In genomic region chr2:232592687-232593407, GRCh38 we compare ENCODE assay signal across 10 cellular contexts. TPM values are rescaled to one million over a fixed set of nuclear protein-coding genes. Genes with fewer than 3 reads are reported as not detected.
A peak's percentile ranks its signal among the peaks of the same experiment; 100 is the strongest.
DNase-seq lines count a peak whose midpoint lies in the region; ATAC-seq and TF ChIP-seq lines count a peak whose summit lies in the region.
"Had no signal": no experiment of that assay in that cellular context is flagged by ENCODE, and none has a peak within 500 bp of the region (broad histone marks: within the 10 kb centered on the region; RNA-seq: fewer than 3 reads in every experiment).

No MANE protein-coding gene starts in this region.

- DNase-seq in HPDE6-E6E7 (ENCODE audit: extremely low spot score), result peak; percentile 79
- DNase-seq in adipocyte (ENCODE audit: low read depth), result peak; percentile 56
- no peak for DNase-seq in heart left ventricle
- DNase-seq in stimulated activated effector memory CD8-positive, alpha-beta T cell treated with anti-CD3 and anti-CD28 coated beads, Interleukin-12 subunit alpha, Interleukin-12 subunit beta, amount 100 ng/mL, for 72 hours (ENCODE audit: low spot score in 2 of 2), result no peak
- no peak for DNase-seq in stimulated activated CD4-positive, alpha-beta T cell treated with anti-CD3 and anti-CD28 coated beads, Interleukin-12 subunit alpha, Interleukin-12 subunit beta, amount 100 ng/mL, for 4 hours
- no peak for DNase-seq in immature natural killer cell
- no peak for DNase-seq in activated CD8-positive, alpha-beta memory T cell treated with anti-CD3 and anti-CD28 coated beads, Interleukin-2, amount 50 U/mL, for 48 hours
- DNase-seq: KBM-7 had no signal

- H3K4me1 ChIP-seq in adipocyte (ENCODE audit: control insufficient read depth, insufficient read depth, low read length), result peaks cover 17% of the 10 kb centered on the region
- peaks cover 0 to 25% (median 6%) of the 10 kb centered on the region in 12 donors for H3K4me1 ChIP-seq in heart left ventricle

- H3K36me3 Mint-ChIP-seq in stimulated activated effector memory CD8-positive, alpha-beta T cell treated with anti-CD3 and anti-CD28 coated beads, Interleukin-12 subunit alpha, Interleukin-12 subunit beta, amount 100 ng/mL, for 72 hours, result no peaks in the 10 kb centered on the region
- H3K36me3 Mint-ChIP-seq in immature natural killer cell, result peaks cover 0 to 9% (median 6%) of the 10 kb centered on the region in 3 donors

- H3K9me3 Mint-ChIP-seq in stimulated activated effector memory CD8-positive, alpha-beta T cell treated with anti-CD3 and anti-CD28 coated beads, Interleukin-12 subunit alpha, Interleukin-12 subunit beta, amount 100 ng/mL, for 72 hours, result no peaks in the 10 kb centered on the region
- H3K9me3 Mint-ChIP-seq in immature natural killer cell, result no peaks in the 10 kb centered on the region
- H3K9me3 Mint-ChIP-seq: dendritic cell treated with granulocyte-macrophage colony-stimulating factor and Interleukin-4, amounts not matched to agents 40 ng/mL and 50 ng/mL, for 4 days had no signal

- peaks cover 6% of the 10 kb centered on the region for H3K4me1 Mint-ChIP-seq in stimulated activated effector memory CD8-positive, alpha-beta T cell treated with anti-CD3 and anti-CD28 coated beads, Interleukin-12 subunit alpha, Interleukin-12 subunit beta, amount 100 ng/mL, for 72 hours
- H3K4me1 Mint-ChIP-seq in immature natural killer cell, result no peaks in the 10 kb centered on the region

- WGBS in heart left ventricle, 4 donors, result 82 to 89% (median 83%) methylated on average over 4 of the region's 4 CpGs

- no peak overlapping the region for H3K9ac ChIP-seq in adipocyte (ENCODE audit: low read length)

- intact Hi-C loops in heart left ventricle (cut with DNase I), result no loop called here

- ATAC-seq in heart left ventricle (peak; percentile 47 to 81 (median 64)), HG02938 (IDR thresholded peaks at IDR 0.05; ENCODE audit: unreplicated experiment) (no peak)
- ATAC-seq in stimulated activated effector memory CD8-positive, alpha-beta T cell treated with anti-CD3 and anti-CD28 coated beads, Interleukin-12 subunit alpha, Interleukin-12 subunit beta, amount 100 ng/mL, for 72 hours, result peak; percentile 63

- H3K27ac ChIP-seq in heart left ventricle, result peak overlapping the region in 4 of 12 donors; percentile 5 to 73 (median 60)

- no peak overlapping the region for H3K4me3 ChIP-seq in adipocyte (ENCODE audit: low read length)
- H3K4me3 ChIP-seq in heart left ventricle, result no peak overlapping the region

- TF ChIP-seq CTCF in heart left ventricle (IDR thresholded peaks at IDR 0.05), result no peak

- H3K9me3 ChIP-seq in adipocyte (ENCODE audit: control insufficient read depth, low read length) (peaks cover 4% of the 10 kb centered on the region), heart left ventricle (no peaks in the 10 kb centered on the region)

- H3K27me3 ChIP-seq in adipocyte (replicated peaks; ENCODE audit: control insufficient read depth, insufficient read depth, low read length) (no peaks in the 10 kb centered on the region), heart left ventricle (no peaks in the 10 kb centered on the region)

- no peak for TF ChIP-seq POLR2A in heart left ventricle (IDR thresholded peaks at IDR 0.05)

- H3K27ac Mint-ChIP-seq in stimulated activated effector memory CD8-positive, alpha-beta T cell treated with anti-CD3 and anti-CD28 coated beads, Interleukin-12 subunit alpha, Interleukin-12 subunit beta, amount 100 ng/mL, for 72 hours, result peak overlapping the region; percentile 83
- H3K27ac Mint-ChIP-seq in immature natural killer cell, result no peak overlapping the region
- H3K27ac Mint-ChIP-seq: dendritic cell treated with granulocyte-macrophage colony-stimulating factor and Interleukin-4, amounts not matched to agents 40 ng/mL and 50 ng/mL, for 4 days had no signal

- H3K27me3 Mint-ChIP-seq in immature natural killer cell (ENCODE audit: low read depth in 3 of 3), result peaks cover 0 to 5% (median 1%) of the 10 kb centered on the region in 3 donors

- no peak overlapping the region for H3K4me3 Mint-ChIP-seq in stimulated activated effector memory CD8-positive, alpha-beta T cell treated with anti-CD3 and anti-CD28 coated beads, Interleukin-12 subunit alpha, Interleukin-12 subunit beta, amount 100 ng/mL, for 72 hours
- H3K4me3 Mint-ChIP-seq in immature natural killer cell, result no peak overlapping the region
- H3K4me3 Mint-ChIP-seq: dendritic cell treated with granulocyte-macrophage colony-stimulating factor and Interleukin-4, amounts not matched to agents 40 ng/mL and 50 ng/mL, for 4 days had no signal

- H3K36me3 ChIP-seq in adipocyte (ENCODE audit: control insufficient read depth, insufficient read depth, low read length, severe bottlenecking) (no peaks in the 10 kb centered on the region), heart left ventricle (no peaks in the 10 kb centered on the region)

RNA-seq across cellular contexts. Expression of gene EFHD1, which starts 40.6 kb away (rescaled TPM):
- total RNA-seq in heart left ventricle, result 10 to 100 TPM in 7 of 9 donors, 1 to 10 TPM in 2; 9.0 to 44.8 (median 20.7) TPM
- 10 to 100 TPM in 1 of 2 donors, 1 to 10 TPM in 1; 9.0 to 26.8 TPM for polyA plus RNA-seq in heart left ventricle
- under 1 TPM in 1 of 3 donors, not detected in 2; 0.71 TPM for polyA plus RNA-seq in immature natural killer cell

RNA-seq across cellular contexts. Expression of gene EIF4E2, which starts 42.4 kb away (rescaled TPM):
- total RNA-seq in heart left ventricle, result 10 to 100 TPM; 15.3 to 49.8 (median 38.8) TPM
- polyA plus RNA-seq in heart left ventricle (10 to 100 TPM; 36.1 to 54.0 TPM), immature natural killer cell (10 to 100 TPM; 60.5 to 82.0 (median 80.3) TPM)

RNA-seq across cellular contexts. Expression of gene TIGD1, which starts 42.5 kb away (rescaled TPM):
- 1 to 10 TPM in 8 of 9 donors, under 1 TPM in 1; 0.99 to 3.8 (median 1.6) TPM for total RNA-seq in heart left ventricle
- polyA plus RNA-seq in heart left ventricle (1 to 10 TPM; 1.6 to 2.1 TPM), immature natural killer cell (1 to 10 TPM; 1.3 to 6.2 (median 2.7) TPM)

RNA-seq across cellular contexts. Expression of gene CHRNG, which starts 53.4 kb away (rescaled TPM):
- not detected for total RNA-seq in heart left ventricle
- polyA plus RNA-seq in heart left ventricle (not detected), immature natural killer cell (not detected)

Comparison
In these comparisons a context has a peak if more than half of its experiments do, and no peak if none do; other contexts are left out.
1. DNase-seq: peak in HPDE6-E6E7 (single experiment) and adipocyte (single experiment); none in heart left ventricle (0 of 5), stimulated activated effector memory CD8-positive, alpha-beta T cell treated with anti-CD3 and anti-CD28 coated beads, Interleukin-12 subunit alpha, Interleukin-12 subunit beta, amount 100 ng/mL, for 72 hours (0 of 2), stimulated activated CD4-positive, alpha-beta T cell treated with anti-CD3 and anti-CD28 coated beads, Interleukin-12 subunit alpha, Interleukin-12 subunit beta, amount 100 ng/mL, for 4 hours (single experiment), immature natural killer cell (0 of 3) and activated CD8-positive, alpha-beta memory T cell treated with anti-CD3 and anti-CD28 coated beads, Interleukin-2, amount 50 U/mL, for 48 hours (single experiment).
2. RNA of gene EFHD1, which starts 40.6 kb away (polyA plus RNA-seq): 9.0 to 26.8 TPM in heart left ventricle; 0.71 TPM in immature natural killer cell; every median in the first group is over 4 times any median in the second.